16 cellular contexts compared by ENCODE assay signal in the genomic region with DNA sequence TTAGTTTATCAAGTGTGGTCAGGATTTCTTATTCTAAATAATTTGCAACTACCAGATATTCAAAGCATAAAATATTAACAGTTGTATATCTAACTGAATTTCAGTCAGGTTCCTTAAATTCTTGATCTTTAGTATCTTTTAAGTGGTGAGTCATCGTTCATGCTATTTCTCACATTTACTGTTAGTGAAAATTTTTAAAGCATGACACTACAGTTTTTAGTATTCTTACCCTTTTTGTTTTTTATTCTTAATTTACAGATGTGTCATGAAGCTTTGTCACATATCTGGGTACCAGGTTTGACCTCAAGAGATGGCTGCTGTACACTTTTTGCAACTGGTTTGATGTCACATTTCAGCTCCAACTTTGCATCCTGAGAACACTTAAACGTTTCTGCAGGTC. TPM values are rescaled to one million over a fixed set of nuclear protein-coding genes. Genes with fewer than 3 reads are reported as not detected.
DNase-seq lines count a peak whose midpoint lies in the region; ATAC-seq and TF ChIP-seq lines count a peak whose summit lies in the region.
"Had no signal": no experiment of that assay in that cellular context is flagged by ENCODE, and none has a peak within 500 bp of the region (broad histone marks: within the 10 kb centered on the region; RNA-seq: fewer than 3 reads in every experiment).

No MANE protein-coding gene starts in this region.

- POLR2A ChIA-PET in WTC11 (lab: Charles Lee) = interaction anchor here (0.6 kb wide), 1 partner anchor 15 kb away, joined by 10 read pairs; no protein-coding TSS in a partner anchor

- H3K27me3 ChIP-seq in WERI-Rb-1 (ENCODE audit: insufficient read depth, low read depth, severe bottlenecking) = no peaks in the 10 kb centered on the region
- H3K27me3 ChIP-seq: esophagus muscularis mucosa, tibial nerve had no signal

- peak overlapping the region; percentile 94 for H3K27ac Mint-ChIP-seq in activated T-cell treated with anti-CD3 and anti-CD28 coated beads, Interleukin-2, amount 50 U/mL, for 24 hours
- H3K27ac Mint-ChIP-seq in WTC11 = peak overlapping the region; percentile 98

- peaks cover 88% of the 10 kb centered on the region for H3K36me3 ChIP-seq in WERI-Rb-1

- DNase-seq in activated T-cell treated with anti-CD3 and anti-CD28 coated beads, Interleukin-2, amount 50 U/mL, for 24 hours = no peak
- no peak for DNase-seq in activated T-cell treated with anti-CD3 and anti-CD28 coated beads, Interleukin-2, amount 50 U/mL, for 1 hour
- DNase-seq in EH (ENCODE audit: low read depth) (peak; percentile 60), WTC11 (ENCODE audit: low spot score) (no peak), fibroblast of villous mesenchyme (ENCODE audit: low read depth) (peak; percentile 30), NCI-H1436 (lab: John Stamatoyannopoulos, UW) (no peak), WERI-Rb-1 (no peak)
- DNase-seq: anterior cingulate cortex, hypothalamus, left colon, NCI-H1694 treated with DMSO at 0.1 percent for 48 hours, NCI-H524 had no signal

- no peaks in the 10 kb centered on the region for H3K9me3 Mint-ChIP-seq in activated T-cell treated with anti-CD3 and anti-CD28 coated beads, Interleukin-2, amount 50 U/mL, for 24 hours
- H3K9me3 Mint-ChIP-seq in WTC11 = no peaks in the 10 kb centered on the region
- H3K9me3 Mint-ChIP-seq: dendritic cell treated with granulocyte-macrophage colony-stimulating factor and Interleukin-4, amounts not matched to agents 40 ng/mL and 50 ng/mL, for 4 days had no signal

- H3K36me3 Mint-ChIP-seq in activated T-cell treated with anti-CD3 and anti-CD28 coated beads, Interleukin-2, amount 50 U/mL, for 24 hours (ENCODE audit: low read depth) = peaks cover 100% of the 10 kb centered on the region
- peaks cover 87% of the 10 kb centered on the region for H3K36me3 Mint-ChIP-seq in WTC11

- no peak overlapping the region for H3K27ac ChIP-seq in WERI-Rb-1
- H3K27ac ChIP-seq: esophagus muscularis mucosa had no signal

- no peaks in the 10 kb centered on the region for H3K9me3 ChIP-seq in WERI-Rb-1 (ENCODE audit: severe bottlenecking)
- H3K9me3 ChIP-seq: esophagus muscularis mucosa, tibial nerve had no signal

- H3K4me1 Mint-ChIP-seq in activated T-cell treated with anti-CD3 and anti-CD28 coated beads, Interleukin-2, amount 50 U/mL, for 24 hours (ENCODE audit: low read depth) = peaks cover 43% of the 10 kb centered on the region
- H3K4me1 Mint-ChIP-seq in WTC11 = peaks cover 71% of the 10 kb centered on the region

- no peak for ATAC-seq in WTC11
- ATAC-seq in GM18502 (IDR thresholded peaks at IDR 0.05; ENCODE audit: poor library complexity, unreplicated experiment) = no peak
- ATAC-seq: left colon had no signal

- TF ChIP-seq CTCF in WTC11 (IDR thresholded peaks at IDR 0.05) (no peak), fibroblast of villous mesenchyme (IDR thresholded peaks at IDR 0.05; ENCODE audit: insufficient read depth, low read depth, low read length) (no peak), WERI-Rb-1 (IDR thresholded peaks at IDR 0.05; ENCODE audit: low read depth, low read length) (no peak)

- CTCF ChIA-PET in WTC11 (lab: Charles Lee) = interaction anchor here (0.6 kb wide), 1 partner anchor 35 kb away, joined by 6 read pairs; no protein-coding TSS in a partner anchor

- H3K4me3 Mint-ChIP-seq in activated T-cell treated with anti-CD3 and anti-CD28 coated beads, Interleukin-2, amount 50 U/mL, for 24 hours = peak overlapping the region; percentile 51
- no peak overlapping the region for H3K4me3 Mint-ChIP-seq in WTC11
- H3K4me3 Mint-ChIP-seq: dendritic cell treated with granulocyte-macrophage colony-stimulating factor and Interleukin-4, amounts not matched to agents 40 ng/mL and 50 ng/mL, for 4 days had no signal

- H3K27me3 Mint-ChIP-seq in activated T-cell treated with anti-CD3 and anti-CD28 coated beads, Interleukin-2, amount 50 U/mL, for 24 hours = no peaks in the 10 kb centered on the region
- H3K27me3 Mint-ChIP-seq in WTC11 (ENCODE audit: low read depth) = no peaks in the 10 kb centered on the region
- H3K27me3 Mint-ChIP-seq: dendritic cell treated with granulocyte-macrophage colony-stimulating factor and Interleukin-4, amounts not matched to agents 40 ng/mL and 50 ng/mL, for 4 days had no signal

- H3K4me3 ChIP-seq in fibroblast of villous mesenchyme (ENCODE audit: low read depth, low read length) (no peak overlapping the region), WERI-Rb-1 (ENCODE audit: low read depth, low read length) (no peak overlapping the region)
- H3K4me3 ChIP-seq: esophagus muscularis mucosa, tibial nerve had no signal

TF ChIP-seq in WTC11, 78 proteins besides CTCF, POLR2A, EP300 and RAD21 (continues in another document):
- TF ChIP-seq ZNF423 (CRISPR knock-in tag; IDR thresholded peaks at IDR 0.05) (no peak), ZNF671 (CRISPR knock-in tag; IDR thresholded peaks at IDR 0.05) (no peak), FOXK1 (CRISPR knock-in tag; IDR thresholded peaks at IDR 0.05) (no peak), ELF4 (CRISPR knock-in tag; IDR thresholded peaks at IDR 0.05; ENCODE audit: low read depth) (no peak), TEAD1 (CRISPR knock-in tag; IDR thresholded peaks at IDR 0.05) (no peak), TEAD4 (CRISPR knock-in tag; IDR thresholded peaks at IDR 0.05) (no peak), CREM (CRISPR knock-in tag; IDR thresholded peaks at IDR 0.05) (no peak), GTF2I (CRISPR knock-in tag; conservative IDR thresholded peaks at IDR 0.05) (no peak), ETV6 (CRISPR knock-in tag; IDR thresholded peaks at IDR 0.05) (no peak)
- TF ChIP-seq, protein P1, sequence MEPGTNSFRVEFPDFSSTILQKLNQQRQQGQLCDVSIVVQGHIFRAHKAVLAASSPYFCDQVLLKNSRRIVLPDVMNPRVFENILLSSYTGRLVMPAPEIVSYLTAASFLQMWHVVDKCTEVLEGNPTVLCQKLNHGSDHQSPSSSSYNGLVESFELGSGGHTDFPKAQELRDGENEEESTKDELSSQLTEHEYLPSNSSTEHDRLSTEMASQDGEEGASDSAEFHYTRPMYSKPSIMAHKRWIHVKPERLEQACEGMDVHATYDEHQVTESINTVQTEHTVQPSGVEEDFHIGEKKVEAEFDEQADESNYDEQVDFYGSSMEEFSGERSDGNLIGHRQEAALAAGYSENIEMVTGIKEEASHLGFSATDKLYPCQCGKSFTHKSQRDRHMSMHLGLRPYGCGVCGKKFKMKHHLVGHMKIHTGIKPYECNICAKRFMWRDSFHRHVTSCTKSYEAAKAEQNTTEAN (CRISPR knock-in tag; IDR thresholded peaks at IDR 0.05) = no peak
- TF ChIP-seq, protein P2, sequence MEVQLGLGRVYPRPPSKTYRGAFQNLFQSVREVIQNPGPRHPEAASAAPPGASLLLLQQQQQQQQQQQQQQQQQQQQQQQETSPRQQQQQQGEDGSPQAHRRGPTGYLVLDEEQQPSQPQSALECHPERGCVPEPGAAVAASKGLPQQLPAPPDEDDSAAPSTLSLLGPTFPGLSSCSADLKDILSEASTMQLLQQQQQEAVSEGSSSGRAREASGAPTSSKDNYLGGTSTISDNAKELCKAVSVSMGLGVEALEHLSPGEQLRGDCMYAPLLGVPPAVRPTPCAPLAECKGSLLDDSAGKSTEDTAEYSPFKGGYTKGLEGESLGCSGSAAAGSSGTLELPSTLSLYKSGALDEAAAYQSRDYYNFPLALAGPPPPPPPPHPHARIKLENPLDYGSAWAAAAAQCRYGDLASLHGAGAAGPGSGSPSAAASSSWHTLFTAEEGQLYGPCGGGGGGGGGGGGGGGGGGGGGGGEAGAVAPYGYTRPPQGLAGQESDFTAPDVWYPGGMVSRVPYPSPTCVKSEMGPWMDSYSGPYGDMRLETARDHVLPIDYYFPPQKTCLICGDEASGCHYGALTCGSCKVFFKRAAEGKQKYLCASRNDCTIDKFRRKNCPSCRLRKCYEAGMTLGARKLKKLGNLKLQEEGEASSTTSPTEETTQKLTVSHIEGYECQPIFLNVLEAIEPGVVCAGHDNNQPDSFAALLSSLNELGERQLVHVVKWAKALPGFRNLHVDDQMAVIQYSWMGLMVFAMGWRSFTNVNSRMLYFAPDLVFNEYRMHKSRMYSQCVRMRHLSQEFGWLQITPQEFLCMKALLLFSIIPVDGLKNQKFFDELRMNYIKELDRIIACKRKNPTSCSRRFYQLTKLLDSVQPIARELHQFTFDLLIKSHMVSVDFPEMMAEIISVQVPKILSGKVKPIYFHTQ (CRISPR knock-in tag; IDR thresholded peaks at IDR 0.05) = no peak
- TF ChIP-seq, protein P3, sequence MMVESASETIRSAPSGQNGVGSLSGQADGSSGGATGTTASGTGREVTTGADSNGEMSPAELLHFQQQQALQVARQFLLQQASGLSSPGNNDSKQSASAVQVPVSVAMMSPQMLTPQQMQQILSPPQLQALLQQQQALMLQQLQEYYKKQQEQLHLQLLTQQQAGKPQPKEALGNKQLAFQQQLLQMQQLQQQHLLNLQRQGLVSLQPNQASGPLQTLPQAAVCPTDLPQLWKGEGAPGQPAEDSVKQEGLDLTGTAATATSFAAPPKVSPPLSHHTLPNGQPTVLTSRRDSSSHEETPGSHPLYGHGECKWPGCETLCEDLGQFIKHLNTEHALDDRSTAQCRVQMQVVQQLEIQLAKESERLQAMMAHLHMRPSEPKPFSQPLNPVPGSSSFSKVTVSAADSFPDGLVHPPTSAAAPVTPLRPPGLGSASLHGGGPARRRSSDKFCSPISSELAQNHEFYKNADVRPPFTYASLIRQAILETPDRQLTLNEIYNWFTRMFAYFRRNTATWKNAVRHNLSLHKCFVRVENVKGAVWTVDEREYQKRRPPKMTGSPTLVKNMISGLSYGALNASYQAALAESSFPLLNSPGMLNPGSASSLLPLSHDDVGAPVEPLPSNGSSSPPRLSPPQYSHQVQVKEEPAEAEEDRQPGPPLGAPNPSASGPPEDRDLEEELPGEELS (CRISPR knock-in tag; IDR thresholded peaks at IDR 0.05) = no peak
- TF ChIP-seq, protein P4, sequence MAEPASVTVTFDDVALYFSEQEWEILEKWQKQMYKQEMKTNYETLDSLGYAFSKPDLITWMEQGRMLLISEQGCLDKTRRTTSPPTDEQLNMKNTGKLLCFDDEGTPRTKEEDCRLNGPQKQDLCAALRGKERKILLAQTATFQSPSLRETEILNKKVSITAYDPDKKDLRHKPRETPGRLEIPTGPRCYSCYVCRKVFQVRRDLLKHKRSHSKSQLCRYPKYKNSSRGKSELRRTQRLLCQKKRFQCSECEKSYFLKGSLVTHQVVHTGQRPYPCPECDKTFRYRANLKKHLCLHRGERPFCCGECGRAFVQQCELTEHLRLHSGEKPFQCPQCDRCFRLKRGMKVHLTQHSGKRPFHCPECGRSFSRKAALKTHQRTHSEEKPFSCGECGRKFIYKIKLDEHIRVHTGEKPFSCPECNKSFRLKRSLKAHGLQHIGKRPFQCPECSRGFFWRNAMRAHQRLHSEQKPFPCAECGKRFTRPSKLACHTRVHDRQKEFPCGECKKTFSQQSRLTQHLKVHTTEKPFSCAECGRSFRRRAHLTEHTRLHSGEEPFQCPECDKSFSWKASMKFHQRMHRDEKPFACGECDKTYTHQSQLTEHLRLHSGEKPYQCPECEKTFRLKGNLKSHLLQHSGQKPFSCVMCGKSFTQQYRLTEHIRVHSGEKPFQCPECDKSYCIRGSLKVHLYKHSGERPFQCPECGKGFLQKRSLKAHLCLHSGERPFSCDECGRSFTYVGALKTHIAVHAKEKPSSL (CRISPR knock-in tag; conservative IDR thresholded peaks at IDR 0.05) = no peak

RNA-seq across cellular contexts. Expression of a gene that starts 12.7 kb away (rescaled TPM):
- 183 to 214 TPM (median 212 TPM) in 3 replicates for total RNA-seq in WTC11 (2021)
- total RNA-seq in fibroblast of villous mesenchyme = 44.1 and 69.5 TPM in 2 replicates

RNA-seq across cellular contexts. Expression of a gene that starts 22.4 kb away (rescaled TPM):
- total RNA-seq in WTC11 (2021) (402 to 430 TPM (median 414 TPM) in 3 replicates), fibroblast of villous mesenchyme (285 and 325 TPM in 2 replicates)

Comparison
In these comparisons a context has a peak if more than half of its experiments do, and no peak if none do; other contexts are left out.
1. DNase-seq: peak in EH (single experiment) and fibroblast of villous mesenchyme (single experiment); none in activated T-cell treated with anti-CD3 and anti-CD28 coated beads, Interleukin-2, amount 50 U/mL, for 24 hours (single experiment), activated T-cell treated with anti-CD3 and anti-CD28 coated beads, Interleukin-2, amount 50 U/mL, for 1 hour (single experiment), WTC11 (single experiment), NCI-H1436 (single experiment) and WERI-Rb-1 (single experiment).